In genomic region chr19:2780284-2780683, GRCh38 we compare ENCODE assay signal across 18 cellular contexts. TPM values are rescaled to one million over a fixed set of nuclear protein-coding genes. Genes with fewer than 3 reads are reported as not detected.
DNase-seq lines count a peak whose midpoint lies in the region; ATAC-seq and TF ChIP-seq lines count a peak whose summit lies in the region.
"Had no signal": no experiment of that assay in that cellular context is flagged by ENCODE, and none has a peak within 500 bp of the region (broad histone marks: within the 10 kb centered on the region; RNA-seq: fewer than 3 reads in every experiment).

No MANE protein-coding gene starts in this region.

- 92% methylated on average over 7 of the region's 7 CpGs for WGBS in suprapubic skin
- WGBS in esophagus squamous epithelium, 2 donors: 84 to 85% methylated on average over 4 to 5 of the region's 7 CpGs

- TF ChIP-seq CTCF in cardiac muscle cell (IDR thresholded peaks at IDR 0.05; ENCODE audit: low read depth, low read length) (no peak), right atrium auricular region (IDR thresholded peaks at IDR 0.05) (no peak), suprapubic skin (IDR thresholded peaks at IDR 0.05) (no peak), esophagus squamous epithelium (IDR thresholded peaks at IDR 0.05) (no peak), GM10266 (IDR thresholded peaks at IDR 0.05; ENCODE audit: control insufficient read depth, insufficient read depth, low read depth, missing control alignments) (no peak)

- CTCF ChIA-PET in CD4-positive, alpha-beta memory T cell (lab: Charles Lee; ENCODE audit: partially characterized antibody): interaction anchor here (0.6 to 1.6 kb wide), 2 partner anchors 30 to 326 kb away, joined by 3 read pairs; no protein-coding TSS in a partner anchor

- H3K4me1 Mint-ChIP-seq in activated T-helper 2 cell treated with anti-CD3 and anti-CD28 coated beads, Interferon-gamma antibody, Interleukin-2, Interleukin-4, amounts not matched to agents 10 μg/mL and 5 μg/mL and 100 μg/mL, durations not matched to agents 14 hours and 24 hours and 36 hours (ENCODE audit: low read depth): peaks cover 37% of the 10 kb centered on the region
- H3K4me1 Mint-ChIP-seq in memory B cell: peaks cover 24% of the 10 kb centered on the region
- H3K4me1 Mint-ChIP-seq in CD4-positive, alpha-beta memory T cell: peaks cover 29 to 67% (median 47%) of the 10 kb centered on the region in 4 donors

- H3K4me3 ChIP-seq in cardiac muscle cell (no peak overlapping the region), right atrium auricular region (no peak overlapping the region), suprapubic skin (no peak overlapping the region), esophagus squamous epithelium (no peak overlapping the region)
- H3K4me3 ChIP-seq in CD4-positive, alpha-beta memory T cell (ENCODE audit: low read length in 2 of 2): no peak overlapping the region
- H3K4me3 ChIP-seq: gastrocnemius medialis, transverse colon had no signal

- H3K27me3 ChIP-seq in cardiac muscle cell: no peaks in the 10 kb centered on the region
- no peaks in the 10 kb centered on the region for H3K27me3 ChIP-seq in right atrium auricular region
- no peaks in the 10 kb centered on the region for H3K27me3 ChIP-seq in suprapubic skin
- no peaks in the 10 kb centered on the region for H3K27me3 ChIP-seq in esophagus squamous epithelium
- H3K27me3 ChIP-seq in CD4-positive, alpha-beta memory T cell (ENCODE audit: insufficient read depth, low read length): no peaks in the 10 kb centered on the region
- H3K27me3 ChIP-seq: gastrocnemius medialis, transverse colon had no signal

- H3K36me3 ChIP-seq in cardiac muscle cell: no peaks in the 10 kb centered on the region
- no peaks in the 10 kb centered on the region for H3K36me3 ChIP-seq in right atrium auricular region
- peaks cover 11% of the 10 kb centered on the region for H3K36me3 ChIP-seq in suprapubic skin
- peaks cover 0 to 32% (median 0%) of the 10 kb centered on the region in 3 donors for H3K36me3 ChIP-seq in esophagus squamous epithelium
- no peaks in the 10 kb centered on the region for H3K36me3 ChIP-seq in CD4-positive, alpha-beta memory T cell (ENCODE audit: insufficient read depth, low read length)
- H3K36me3 ChIP-seq: gastrocnemius medialis, transverse colon had no signal

- H3K4me1 ChIP-seq in cardiac muscle cell (ENCODE audit: low read depth) (peaks cover 18% of the 10 kb centered on the region), right atrium auricular region (peaks cover 0 to 66% of the 10 kb centered on the region in 2 donors), suprapubic skin (peaks cover 52% of the 10 kb centered on the region), esophagus squamous epithelium (peaks cover 24 to 73% (median 31%) of the 10 kb centered on the region in 3 donors)
- peaks cover 56% of the 10 kb centered on the region for H3K4me1 ChIP-seq in CD4-positive, alpha-beta memory T cell (ENCODE audit: insufficient read depth, low read length)

- H3K36me3 Mint-ChIP-seq in activated T-helper 2 cell treated with anti-CD3 and anti-CD28 coated beads, Interferon-gamma antibody, Interleukin-2, Interleukin-4, amounts not matched to agents 10 μg/mL and 5 μg/mL and 100 μg/mL, durations not matched to agents 14 hours and 24 hours and 36 hours (ENCODE audit: low read depth): peaks cover 30% of the 10 kb centered on the region
- H3K36me3 Mint-ChIP-seq in memory B cell: no peaks in the 10 kb centered on the region
- H3K36me3 Mint-ChIP-seq in CD4-positive, alpha-beta memory T cell: peaks cover 0 to 13% of the 10 kb centered on the region in 2 donors

- peak overlapping the region; percentile 65 for H3K27ac ChIP-seq in cardiac muscle cell
- no peak overlapping the region for H3K27ac ChIP-seq in right atrium auricular region
- no peak overlapping the region for H3K27ac ChIP-seq in suprapubic skin
- H3K27ac ChIP-seq in esophagus squamous epithelium: no peak overlapping the region
- no peak overlapping the region for H3K27ac ChIP-seq in CD4-positive, alpha-beta memory T cell (ENCODE audit: low read depth, low read length)
- H3K27ac ChIP-seq: KMS-11 had no signal

- no peaks in the 10 kb centered on the region for H3K9me3 ChIP-seq in cardiac muscle cell (ENCODE audit: low read depth)
- no peaks in the 10 kb centered on the region for H3K9me3 ChIP-seq in right atrium auricular region
- H3K9me3 ChIP-seq in suprapubic skin: no peaks in the 10 kb centered on the region
- no peaks in the 10 kb centered on the region for H3K9me3 ChIP-seq in esophagus squamous epithelium
- H3K9me3 ChIP-seq in CD4-positive, alpha-beta memory T cell (ENCODE audit: control insufficient read depth in 1 of 2, low read length in 2 of 2): no peaks in the 10 kb centered on the region
- H3K9me3 ChIP-seq: gastrocnemius medialis, transverse colon had no signal

- no peak for TF ChIP-seq EP300 in suprapubic skin (IDR thresholded peaks at IDR 0.05)

- peak overlapping the region; percentile 20 for H3K4me3 Mint-ChIP-seq in activated T-helper 2 cell treated with anti-CD3 and anti-CD28 coated beads, Interferon-gamma antibody, Interleukin-2, Interleukin-4, amounts not matched to agents 10 μg/mL and 5 μg/mL and 100 μg/mL, durations not matched to agents 14 hours and 24 hours and 36 hours (ENCODE audit: low read depth)
- no peak overlapping the region for H3K4me3 Mint-ChIP-seq in memory B cell
- peak overlapping the region in 4 of 8 donors; percentile 14 to 60 (median 26) for H3K4me3 Mint-ChIP-seq in CD4-positive, alpha-beta memory T cell

- TF ChIP-seq POLR2A in suprapubic skin (IDR thresholded peaks at IDR 0.05) (no peak), esophagus squamous epithelium (IDR thresholded peaks at IDR 0.05) (no peak)

- H3K9me3 Mint-ChIP-seq in activated T-helper 2 cell treated with anti-CD3 and anti-CD28 coated beads, Interferon-gamma antibody, Interleukin-2, Interleukin-4, amounts not matched to agents 10 μg/mL and 5 μg/mL and 100 μg/mL, durations not matched to agents 14 hours and 24 hours and 36 hours: no peaks in the 10 kb centered on the region
- no peaks in the 10 kb centered on the region for H3K9me3 Mint-ChIP-seq in memory B cell
- no peaks in the 10 kb centered on the region for H3K9me3 Mint-ChIP-seq in CD4-positive, alpha-beta memory T cell

- no peak for ATAC-seq in memory B cell (ENCODE audit: low read depth)
- ATAC-seq: gastrocnemius medialis had no signal

- no peaks in the 10 kb centered on the region for H3K27me3 Mint-ChIP-seq in activated T-helper 2 cell treated with anti-CD3 and anti-CD28 coated beads, Interferon-gamma antibody, Interleukin-2, Interleukin-4, amounts not matched to agents 10 μg/mL and 5 μg/mL and 100 μg/mL, durations not matched to agents 14 hours and 24 hours and 36 hours (ENCODE audit: low read depth)
- no peaks in the 10 kb centered on the region for H3K27me3 Mint-ChIP-seq in memory B cell
- H3K27me3 Mint-ChIP-seq in CD4-positive, alpha-beta memory T cell: no peaks in the 10 kb centered on the region

- DNase-seq in cardiac muscle cell (ENCODE audit: low read depth in 1 of 2, low spot score in 1 of 2): peak in 1 of 2 donors; percentile 10
- DNase-seq in right atrium auricular region (ENCODE audit: low spot score): no peak
- no peak for DNase-seq in activated T-helper 2 cell treated with anti-CD3 and anti-CD28 coated beads, Interferon-gamma antibody, Interleukin-2, Interleukin-4, amounts not matched to agents 10 μg/mL and 5 μg/mL and 100 μg/mL, durations not matched to agents 14 hours and 24 hours and 36 hours (ENCODE audit: low spot score)
- DNase-seq in memory B cell (ENCODE audit: low spot score in 2 of 2): no peak
- no peak for DNase-seq in suprapubic skin (ENCODE audit: low spot score in 2 of 2)
- DNase-seq in esophagus squamous epithelium (lab: John Stamatoyannopoulos, UW): no peak
- DNase-seq in GM10266 (ENCODE audit: extremely low spot score): no peak
- DNase-seq in CD4-positive, alpha-beta memory T cell: no peak
- DNase-seq: activated CD4-positive, alpha-beta T cell treated with anti-CD3 and anti-CD28 coated beads for 1 hour; activated T-cell treated with anti-CD3 and anti-CD28 coated beads for 4 hours; Calu3; gastrocnemius medialis; NCI-H1436; NCI-H226; SIG-M5; stimulated activated CD4-positive, alpha-beta T cell treated with anti-CD3 and anti-CD28 coated beads, Interleukin-4, amount 100 ng/mL, for 24 hours; transverse colon had no signal

- POLR2A ChIA-PET in CD4-positive, alpha-beta memory T cell (lab: Charles Lee; ENCODE audit: partially characterized antibody): no interaction called here

- intact Hi-C loops in activated T-helper 2 cell treated with anti-CD3 and anti-CD28 coated beads, Interferon-gamma antibody, Interleukin-2, Interleukin-4, amounts not matched to agents 10 μg/mL and 5 μg/mL and 100 μg/mL, durations not matched to agents 14 hours and 24 hours and 36 hours (cut with micrococcal nuclease): no loop called here
- intact Hi-C loops in esophagus squamous epithelium (cut with DNase I): no loop called here
- intact Hi-C loops in CD4-positive, alpha-beta memory T cell (cut with micrococcal nuclease): loop anchor here (10.0 kb wide), 2 partner anchors 165 to 305 kb away; partner anchors contain the start of genes GADD45B and ZNF77

- H3K27ac Mint-ChIP-seq in activated T-helper 2 cell treated with anti-CD3 and anti-CD28 coated beads, Interferon-gamma antibody, Interleukin-2, Interleukin-4, amounts not matched to agents 10 μg/mL and 5 μg/mL and 100 μg/mL, durations not matched to agents 14 hours and 24 hours and 36 hours: no peak overlapping the region
- peak overlapping the region; percentile 17 for H3K27ac Mint-ChIP-seq in memory B cell
- H3K27ac Mint-ChIP-seq in CD4-positive, alpha-beta memory T cell: peak overlapping the region in 3 of 7 donors; percentile 16 to 75 (median 64)

RNA-seq across cellular contexts. Expression of gene SGTA, which starts 2.8 kb away (rescaled TPM):
- total RNA-seq in cardiac muscle cell (102 and 106 TPM in 2 replicates), right atrium auricular region (10 to 100 TPM; 52.3 to 60.9 TPM), suprapubic skin (10 to 100 TPM; 29.1 to 48.9 (median 40.6) TPM), esophagus squamous epithelium (10 to 100 TPM; 30.6 to 45.0 (median 42.8) TPM)
- polyA plus RNA-seq in cardiac muscle cell: 135 and 137 TPM in 2 replicates
- total RNA-seq in activated T-helper 2 cell treated with anti-CD3 and anti-CD28 coated beads, Interferon-gamma antibody, Interleukin-2, Interleukin-4, amounts not matched to agents 10 μg/mL and 5 μg/mL and 100 μg/mL, durations not matched to agents 14 hours and 24 hours and 36 hours: 64.3 and 67.3 TPM in 2 replicates
- total RNA-seq in CD4-positive, alpha-beta memory T cell: 10 to 100 TPM; 37.0 to 37.8 TPM
- polyA plus RNA-seq in CD4-positive, alpha-beta memory T cell: 10 to 100 TPM; 27.7 to 34.9 TPM

RNA-seq across cellular contexts. Expression of gene THOP1, which starts 5.0 kb away (rescaled TPM):
- 111 and 126 TPM in 2 replicates for total RNA-seq in cardiac muscle cell
- 73.9 and 81.3 TPM in 2 replicates for polyA plus RNA-seq in cardiac muscle cell
- total RNA-seq in right atrium auricular region: 10 to 100 TPM; 33.9 to 45.8 TPM
- 178 TPM in 2 replicates for total RNA-seq in activated T-helper 2 cell treated with anti-CD3 and anti-CD28 coated beads, Interferon-gamma antibody, Interleukin-2, Interleukin-4, amounts not matched to agents 10 μg/mL and 5 μg/mL and 100 μg/mL, durations not matched to agents 14 hours and 24 hours and 36 hours
- total RNA-seq in suprapubic skin: 10 to 100 TPM; 31.6 to 55.0 (median 41.4) TPM
- total RNA-seq in esophagus squamous epithelium: 10 to 100 TPM; 57.8 to 88.6 (median 74.7) TPM
- total RNA-seq in CD4-positive, alpha-beta memory T cell: 10 to 100 TPM; 25.4 to 26.1 TPM
- polyA plus RNA-seq in CD4-positive, alpha-beta memory T cell: 10 to 100 TPM; 21.6 to 31.9 TPM

RNA-seq across cellular contexts. Expression of gene ZNF554, which starts 39.4 kb away (rescaled TPM):
- 11.6 and 18.2 TPM in 2 replicates for total RNA-seq in cardiac muscle cell
- 11.1 and 12.4 TPM in 2 replicates for polyA plus RNA-seq in cardiac muscle cell
- total RNA-seq in right atrium auricular region: 1 to 10 TPM; 3.5 to 6.0 TPM
- total RNA-seq in activated T-helper 2 cell treated with anti-CD3 and anti-CD28 coated beads, Interferon-gamma antibody, Interleukin-2, Interleukin-4, amounts not matched to agents 10 μg/mL and 5 μg/mL and 100 μg/mL, durations not matched to agents 14 hours and 24 hours and 36 hours: 2.3 and 2.4 TPM in 2 replicates
- total RNA-seq in suprapubic skin: 1 to 10 TPM; 2.3 to 9.8 (median 5.6) TPM
- total RNA-seq in esophagus squamous epithelium: 1 to 10 TPM in 3 of 4 donors, under 1 TPM in 1; 0.70 to 5.1 (median 4.0) TPM
- 10 to 100 TPM in 1 of 2 experiments, 1 to 10 TPM in 1; 9.1 to 10.5 TPM for total RNA-seq in CD4-positive, alpha-beta memory T cell
- polyA plus RNA-seq in CD4-positive, alpha-beta memory T cell: 1 to 10 TPM in 1 of 2 donors, under 1 TPM in 1; 0.72 to 5.1 TPM

RNA-seq across cellular contexts. Expression of gene SLC39A3, which starts 40.5 kb away (rescaled TPM):
- total RNA-seq in cardiac muscle cell (29.4 and 33.5 TPM in 2 replicates), right atrium auricular region (10 to 100 TPM; 22.9 to 38.0 TPM), suprapubic skin (10 to 100 TPM in 3 of 4 donors, 1 to 10 TPM in 1; 8.0 to 31.1 (median 23.0) TPM), esophagus squamous epithelium (10 to 100 TPM; 14.8 to 22.1 (median 20.7) TPM)
- 36.6 and 46.0 TPM in 2 replicates for polyA plus RNA-seq in cardiac muscle cell
- 39.1 and 39.4 TPM in 2 replicates for total RNA-seq in activated T-helper 2 cell treated with anti-CD3 and anti-CD28 coated beads, Interferon-gamma antibody, Interleukin-2, Interleukin-4, amounts not matched to agents 10 μg/mL and 5 μg/mL and 100 μg/mL, durations not matched to agents 14 hours and 24 hours and 36 hours
- total RNA-seq in CD4-positive, alpha-beta memory T cell: 10 to 100 TPM; 18.2 to 19.1 TPM
- 10 to 100 TPM; 28.8 to 41.7 TPM for polyA plus RNA-seq in CD4-positive, alpha-beta memory T cell

RNA-seq across cellular contexts. Expression of gene DIRAS1, which starts 59.1 kb away (rescaled TPM):
- total RNA-seq in cardiac muscle cell (3.0 and 4.2 TPM in 2 replicates), right atrium auricular region (10 to 100 TPM; 36.5 to 58.0 TPM), suprapubic skin (1 to 10 TPM in 3 of 4 donors, under 1 TPM in 1; 0.68 to 4.5 (median 2.1) TPM), esophagus squamous epithelium (1 to 10 TPM in 2 of 4 donors, under 1 TPM in 2; 0.61 to 2.2 (median 1.4) TPM)
- 3.1 and 3.3 TPM in 2 replicates for polyA plus RNA-seq in cardiac muscle cell
- total RNA-seq in activated T-helper 2 cell treated with anti-CD3 and anti-CD28 coated beads, Interferon-gamma antibody, Interleukin-2, Interleukin-4, amounts not matched to agents 10 μg/mL and 5 μg/mL and 100 μg/mL, durations not matched to agents 14 hours and 24 hours and 36 hours: 0.28 and 0.39 TPM in 2 replicates
- not detected for total RNA-seq in CD4-positive, alpha-beta memory T cell
- polyA plus RNA-seq in CD4-positive, alpha-beta memory T cell: not detected
